ENCODE assay signal across 10 cellular contexts in the genomic region with DNA sequence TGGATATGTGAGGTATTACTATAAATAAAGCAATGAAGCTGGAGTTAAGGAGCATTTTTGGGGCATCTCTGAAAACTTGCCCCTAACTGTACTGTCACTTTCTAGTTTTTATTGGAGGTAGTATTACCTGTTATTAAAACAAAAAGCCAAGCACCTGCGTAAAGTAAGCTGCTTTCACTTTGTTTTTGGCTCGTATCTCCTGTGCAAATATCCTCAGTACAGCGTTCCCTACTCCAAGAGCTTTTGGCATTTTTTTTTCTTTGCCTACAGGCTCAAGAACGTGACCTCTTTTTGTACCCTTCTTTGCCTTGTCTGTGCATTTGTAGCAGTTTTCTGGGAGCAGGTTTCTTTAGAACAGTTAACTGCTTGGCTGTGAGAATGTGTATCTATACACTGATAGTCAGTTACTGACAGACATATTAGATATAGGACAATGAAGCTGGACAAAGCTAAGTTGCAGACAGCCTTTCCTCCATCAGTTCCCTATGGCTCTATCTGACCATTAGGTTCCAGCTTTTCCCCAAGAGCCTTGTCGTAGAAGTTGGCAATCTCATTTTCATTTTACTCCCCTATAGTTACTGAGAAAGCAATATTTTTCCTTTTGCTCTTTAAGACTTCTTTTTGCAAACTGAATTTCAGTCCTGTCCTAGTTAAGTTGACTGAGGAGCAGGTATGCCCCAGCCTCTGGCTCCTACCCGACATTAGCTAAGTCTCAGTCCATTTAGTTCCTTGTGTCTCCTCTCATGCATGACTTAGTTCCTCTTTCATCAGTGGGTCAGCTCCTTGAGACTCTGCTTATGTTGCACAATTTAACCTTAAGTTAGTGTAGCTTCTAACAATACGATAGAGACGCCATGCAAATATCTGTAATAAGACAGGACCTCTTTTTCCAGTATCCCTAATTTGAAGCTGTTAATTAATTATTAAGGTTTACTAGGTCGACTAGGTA. TPM values are rescaled to one million over a fixed set of nuclear protein-coding genes. Genes with fewer than 3 reads are reported as not detected.
DNase-seq lines count a peak whose midpoint lies in the region; ATAC-seq, FAIRE-seq and TF ChIP-seq lines count a peak whose summit lies in the region.
"Had no signal": no experiment of that assay in that cellular context is flagged by ENCODE, and none has a peak within 500 bp of the region (broad histone marks: within the 10 kb centered on the region; RNA-seq: fewer than 3 reads in every experiment).

No MANE protein-coding gene starts in this region.

- peak overlapping the region; percentile 22 for H3K27ac Mint-ChIP-seq in glutamatergic neuron (ENCODE audit: unreplicated experiment)

- H3K9me3 Mint-ChIP-seq in glutamatergic neuron (ENCODE audit: unreplicated experiment): peaks cover 3% of the 10 kb centered on the region

- no peaks in the 10 kb centered on the region for H3K4me1 Mint-ChIP-seq in glutamatergic neuron (ENCODE audit: low read depth, unreplicated experiment)

- no peak for DNase-seq in GM12891 (ENCODE audit: insufficient read length, low spot score)
- DNase-seq in glutamatergic neuron: no peak
- no peak for DNase-seq in activated CD4-positive, alpha-beta T cell treated with anti-CD3 and anti-CD28 coated beads, Interleukin-2, amount 50 U/mL, for 1 hour
- DNase-seq in NCI-H774 (lab: John Stamatoyannopoulos, UW): no peak
- DNase-seq in central memory CD4-positive, alpha-beta T cell: no peak
- DNase-seq in RPMI8226: no peak
- DNase-seq: NCI-H1694, sigmoid colon had no signal

- H3K36me3 Mint-ChIP-seq in glutamatergic neuron (ENCODE audit: unreplicated experiment): no peaks in the 10 kb centered on the region

- FAIRE-seq in GM12891 (lab: Jason Lieb, UNC): peak; percentile 75

- H3K4me3 Mint-ChIP-seq in glutamatergic neuron (ENCODE audit: unreplicated experiment): no peak overlapping the region

- peak; percentile 100 for ATAC-seq in GM21515 (IDR thresholded peaks at IDR 0.05; ENCODE audit: unreplicated experiment)
- ATAC-seq in HG03457 (IDR thresholded peaks at IDR 0.05; ENCODE audit: unreplicated experiment): peak; percentile 98

- peaks cover 3% of the 10 kb centered on the region for H3K27me3 Mint-ChIP-seq in glutamatergic neuron (ENCODE audit: unreplicated experiment)

- no peak for TF ChIP-seq CTCF in glutamatergic neuron (IDR thresholded peaks at IDR 0.05; ENCODE audit: partially characterized antibody, unreplicated experiment)

- TF ChIP-seq POLR2A in GM12891 (IDR thresholded peaks at IDR 0.05; ENCODE audit: low read depth, low read length): no peak

TF ChIP-seq in GM12891, 5 proteins besides CTCF, POLR2A, EP300 and RAD21:
- TF ChIP-seq TAF1 (IDR thresholded peaks at IDR 0.05; ENCODE audit: low read depth, low read length) (no peak), POU2F2 (IDR thresholded peaks at IDR 0.05; ENCODE audit: low read depth, low read length) (no peak), POLR2AphosphoS5 (IDR thresholded peaks at IDR 0.05; ENCODE audit: low read depth, low read length) (no peak), PAX5 (IDR thresholded peaks at IDR 0.05; ENCODE audit: insufficient read depth, low read length, severe bottlenecking) (no peak), SPI1 (IDR thresholded peaks at IDR 0.05; ENCODE audit: low read depth, low read length) (no peak)
TF ChIP-seq in GM12891: peak in this region for 0.

RNA-seq across cellular contexts. Expression of a gene that starts 15.3 kb away (rescaled TPM):
- 15.4 TPM for polyA plus RNA-seq in GM12891 (2012; ENCODE audit: low read depth, missing spikeins)
- total RNA-seq in glutamatergic neuron (ENCODE audit: unreplicated experiment): 65.7 TPM
